1 cellular context compared by ENCODE assay signal in the genomic region with DNA sequence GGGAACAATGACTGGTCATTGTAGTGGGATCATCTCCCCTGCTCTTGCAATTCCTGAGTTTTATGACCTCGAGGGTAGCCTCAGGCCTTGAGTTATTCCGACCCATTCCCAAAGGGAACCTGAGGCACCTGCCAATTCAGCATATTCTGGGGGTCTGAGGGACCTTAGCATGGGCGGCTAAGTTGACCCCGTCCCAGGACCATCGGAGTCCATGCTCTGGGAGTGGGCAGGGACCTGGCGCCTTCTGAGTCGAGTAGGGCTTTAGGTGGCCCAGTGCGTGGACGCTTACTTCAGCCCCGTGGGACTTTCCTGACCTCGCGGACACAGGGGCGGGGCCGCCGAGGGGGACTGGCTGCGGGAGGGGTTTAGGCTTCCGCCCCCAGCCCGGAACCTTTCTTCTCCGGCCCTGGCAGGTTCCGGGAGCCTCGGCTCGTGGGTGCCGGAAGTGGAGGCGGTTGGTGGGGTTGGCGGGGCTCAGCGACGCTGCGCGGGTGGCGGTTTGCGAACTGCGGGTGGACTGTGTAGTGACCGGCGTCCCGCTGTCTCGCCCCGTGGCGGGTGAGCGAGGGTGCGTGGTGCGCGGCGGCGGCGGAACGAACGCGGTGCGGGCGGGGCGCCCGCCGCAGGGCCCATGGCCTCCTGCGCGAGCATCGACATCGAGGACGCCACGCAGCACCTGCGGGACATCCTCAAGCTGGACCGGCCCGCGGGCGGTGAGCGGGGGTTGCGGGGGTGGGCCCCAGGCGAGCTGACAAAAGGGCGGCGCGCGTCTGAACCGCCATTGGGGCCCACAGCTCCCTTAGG.
TF ChIP-seq lines count a peak whose summit lies in the region.

Gene EDC4, plus strand, starts transcription at position 422 of the 804 bp plus-strand sequence. Its CDS starts 210 bp downstream, at position 632.

TF ChIP-seq in H1, 55 proteins besides CTCF, POLR2A, EP300 and RAD21:
- no peak for TF ChIP-seq BCL11A (IDR thresholded peaks at IDR 0.05; ENCODE audit: low read depth in 2 of 2, low read length in 2 of 2)
- 0 out of 2 replicates have a peak, but pooled peaks have one; percentile 28 for TF ChIP-seq JUN (IDR thresholded peaks at IDR 0.05; ENCODE audit: low read depth, low read length)
- peak; percentile 1; the same call in 1 of the 2 replicates for TF ChIP-seq MAFK (IDR thresholded peaks at IDR 0.05; ENCODE audit: low read depth, low read length)
- peak; percentile 84 for TF ChIP-seq TAF1 (IDR thresholded peaks at IDR 0.05; ENCODE audit: low read depth, low read length)
- peak; percentile 59 for TF ChIP-seq BACH1 (IDR thresholded peaks at IDR 0.05; ENCODE audit: low read length)
- no peak for TF ChIP-seq BRCA1 (IDR thresholded peaks at IDR 0.05; ENCODE audit: low read depth, low read length)
- TF ChIP-seq GABPA (IDR thresholded peaks at IDR 0.05; ENCODE audit: borderline replicate concordance, insufficient read depth, low read length) = peak; percentile 96
- TF ChIP-seq SIN3A (conservative IDR thresholded peaks at IDR 0.05 in 1 of 2, IDR thresholded peaks at IDR 0.05 in 1 of 2; ENCODE audit: low read depth in 1 of 2, low read length in 2 of 2) = peak in 1 of 2 experiments; percentile 88; a peak in 2 of 4 replicates
- peak; percentile 59 for TF ChIP-seq KDM5A (IDR thresholded peaks at IDR 0.05; ENCODE audit: low read length)
- peak; percentile 52 for TF ChIP-seq POLR2AphosphoS5 (IDR thresholded peaks at IDR 0.05; ENCODE audit: low read depth, low read length)
- 0 out of 2 replicates have a peak, but pooled peaks have one; percentile 5 for TF ChIP-seq USF2 (IDR thresholded peaks at IDR 0.05; ENCODE audit: low read length)
- TF ChIP-seq HDAC2 (IDR thresholded peaks at IDR 0.05; ENCODE audit: borderline replicate concordance in 1 of 2, low read depth in 2 of 2, low read length in 2 of 2) = peak in 1 of 2 experiments; percentile 86; a peak in 1 of 4 replicates
- TF ChIP-seq ATF2 (IDR thresholded peaks at IDR 0.05; ENCODE audit: low read length) = 0 out of 2 replicates have a peak, but pooled peaks have one; percentile 11
- peak; percentile 66; the same call in 1 of the 2 replicates for TF ChIP-seq EGR1 (IDR thresholded peaks at IDR 0.05; ENCODE audit: borderline replicate concordance, low read depth, low read length)
- 0 out of 2 replicates have a peak, but pooled peaks have one; percentile 63 for TF ChIP-seq GTF2F1 (IDR thresholded peaks at IDR 0.05; ENCODE audit: borderline replicate concordance, low read depth, low read length)
- peak; percentile 4 for TF ChIP-seq SAP30 (IDR thresholded peaks at IDR 0.05; ENCODE audit: insufficient read depth, insufficient replicate concordance, low read length)
- peak; percentile 36 for TF ChIP-seq MAX (IDR thresholded peaks at IDR 0.05)
- peak; percentile 98 for TF ChIP-seq ASH2L (IDR thresholded peaks at IDR 0.05; ENCODE audit: low read length)
- peak; percentile 70; the same call in 1 of the 2 replicates for TF ChIP-seq TBP (IDR thresholded peaks at IDR 0.05; ENCODE audit: low read depth, low read length)
- TF ChIP-seq SIX5 (IDR thresholded peaks at IDR 0.05; ENCODE audit: low read depth, low read length) = peak; percentile 23; the same call in 1 of the 2 replicates
- peak; percentile 55 for TF ChIP-seq KDM4A (IDR thresholded peaks at IDR 0.05; ENCODE audit: low read depth, low read length, severe bottlenecking)
- peak; percentile 56; the same call in 1 of the 2 replicates for TF ChIP-seq CHD2 (IDR thresholded peaks at IDR 0.05; ENCODE audit: low read length)
- TF ChIP-seq, protein P1, sequence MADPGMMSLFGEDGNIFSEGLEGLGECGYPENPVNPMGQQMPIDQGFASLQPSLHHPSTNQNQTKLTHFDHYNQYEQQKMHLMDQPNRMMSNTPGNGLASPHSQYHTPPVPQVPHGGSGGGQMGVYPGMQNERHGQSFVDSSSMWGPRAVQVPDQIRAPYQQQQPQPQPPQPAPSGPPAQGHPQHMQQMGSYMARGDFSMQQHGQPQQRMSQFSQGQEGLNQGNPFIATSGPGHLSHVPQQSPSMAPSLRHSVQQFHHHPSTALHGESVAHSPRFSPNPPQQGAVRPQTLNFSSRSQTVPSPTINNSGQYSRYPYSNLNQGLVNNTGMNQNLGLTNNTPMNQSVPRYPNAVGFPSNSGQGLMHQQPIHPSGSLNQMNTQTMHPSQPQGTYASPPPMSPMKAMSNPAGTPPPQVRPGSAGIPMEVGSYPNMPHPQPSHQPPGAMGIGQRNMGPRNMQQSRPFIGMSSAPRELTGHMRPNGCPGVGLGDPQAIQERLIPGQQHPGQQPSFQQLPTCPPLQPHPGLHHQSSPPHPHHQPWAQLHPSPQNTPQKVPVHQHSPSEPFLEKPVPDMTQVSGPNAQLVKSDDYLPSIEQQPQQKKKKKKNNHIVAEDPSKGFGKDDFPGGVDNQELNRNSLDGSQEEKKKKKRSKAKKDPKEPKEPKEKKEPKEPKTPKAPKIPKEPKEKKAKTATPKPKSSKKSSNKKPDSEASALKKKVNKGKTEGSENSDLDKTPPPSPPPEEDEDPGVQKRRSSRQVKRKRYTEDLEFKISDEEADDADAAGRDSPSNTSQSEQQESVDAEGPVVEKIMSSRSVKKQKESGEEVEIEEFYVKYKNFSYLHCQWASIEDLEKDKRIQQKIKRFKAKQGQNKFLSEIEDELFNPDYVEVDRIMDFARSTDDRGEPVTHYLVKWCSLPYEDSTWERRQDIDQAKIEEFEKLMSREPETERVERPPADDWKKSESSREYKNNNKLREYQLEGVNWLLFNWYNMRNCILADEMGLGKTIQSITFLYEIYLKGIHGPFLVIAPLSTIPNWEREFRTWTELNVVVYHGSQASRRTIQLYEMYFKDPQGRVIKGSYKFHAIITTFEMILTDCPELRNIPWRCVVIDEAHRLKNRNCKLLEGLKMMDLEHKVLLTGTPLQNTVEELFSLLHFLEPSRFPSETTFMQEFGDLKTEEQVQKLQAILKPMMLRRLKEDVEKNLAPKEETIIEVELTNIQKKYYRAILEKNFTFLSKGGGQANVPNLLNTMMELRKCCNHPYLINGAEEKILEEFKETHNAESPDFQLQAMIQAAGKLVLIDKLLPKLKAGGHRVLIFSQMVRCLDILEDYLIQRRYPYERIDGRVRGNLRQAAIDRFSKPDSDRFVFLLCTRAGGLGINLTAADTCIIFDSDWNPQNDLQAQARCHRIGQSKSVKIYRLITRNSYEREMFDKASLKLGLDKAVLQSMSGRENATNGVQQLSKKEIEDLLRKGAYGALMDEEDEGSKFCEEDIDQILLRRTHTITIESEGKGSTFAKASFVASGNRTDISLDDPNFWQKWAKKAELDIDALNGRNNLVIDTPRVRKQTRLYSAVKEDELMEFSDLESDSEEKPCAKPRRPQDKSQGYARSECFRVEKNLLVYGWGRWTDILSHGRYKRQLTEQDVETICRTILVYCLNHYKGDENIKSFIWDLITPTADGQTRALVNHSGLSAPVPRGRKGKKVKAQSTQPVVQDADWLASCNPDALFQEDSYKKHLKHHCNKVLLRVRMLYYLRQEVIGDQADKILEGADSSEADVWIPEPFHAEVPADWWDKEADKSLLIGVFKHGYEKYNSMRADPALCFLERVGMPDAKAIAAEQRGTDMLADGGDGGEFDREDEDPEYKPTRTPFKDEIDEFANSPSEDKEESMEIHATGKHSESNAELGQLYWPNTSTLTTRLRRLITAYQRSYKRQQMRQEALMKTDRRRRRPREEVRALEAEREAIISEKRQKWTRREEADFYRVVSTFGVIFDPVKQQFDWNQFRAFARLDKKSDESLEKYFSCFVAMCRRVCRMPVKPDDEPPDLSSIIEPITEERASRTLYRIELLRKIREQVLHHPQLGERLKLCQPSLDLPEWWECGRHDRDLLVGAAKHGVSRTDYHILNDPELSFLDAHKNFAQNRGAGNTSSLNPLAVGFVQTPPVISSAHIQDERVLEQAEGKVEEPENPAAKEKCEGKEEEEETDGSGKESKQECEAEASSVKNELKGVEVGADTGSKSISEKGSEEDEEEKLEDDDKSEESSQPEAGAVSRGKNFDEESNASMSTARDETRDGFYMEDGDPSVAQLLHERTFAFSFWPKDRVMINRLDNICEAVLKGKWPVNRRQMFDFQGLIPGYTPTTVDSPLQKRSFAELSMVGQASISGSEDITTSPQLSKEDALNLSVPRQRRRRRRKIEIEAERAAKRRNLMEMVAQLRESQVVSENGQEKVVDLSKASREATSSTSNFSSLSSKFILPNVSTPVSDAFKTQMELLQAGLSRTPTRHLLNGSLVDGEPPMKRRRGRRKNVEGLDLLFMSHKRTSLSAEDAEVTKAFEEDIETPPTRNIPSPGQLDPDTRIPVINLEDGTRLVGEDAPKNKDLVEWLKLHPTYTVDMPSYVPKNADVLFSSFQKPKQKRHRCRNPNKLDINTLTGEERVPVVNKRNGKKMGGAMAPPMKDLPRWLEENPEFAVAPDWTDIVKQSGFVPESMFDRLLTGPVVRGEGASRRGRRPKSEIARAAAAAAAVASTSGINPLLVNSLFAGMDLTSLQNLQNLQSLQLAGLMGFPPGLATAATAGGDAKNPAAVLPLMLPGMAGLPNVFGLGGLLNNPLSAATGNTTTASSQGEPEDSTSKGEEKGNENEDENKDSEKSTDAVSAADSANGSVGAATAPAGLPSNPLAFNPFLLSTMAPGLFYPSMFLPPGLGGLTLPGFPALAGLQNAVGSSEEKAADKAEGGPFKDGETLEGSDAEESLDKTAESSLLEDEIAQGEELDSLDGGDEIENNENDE (IDR thresholded peaks at IDR 0.05; ENCODE audit: insufficient replicate concordance, low read length) = no peak
- no peak for TF ChIP-seq NANOG (IDR thresholded peaks at IDR 0.05; ENCODE audit: insufficient read depth, low read depth, low read length, poor library complexity, severe bottlenecking)
- TF ChIP-seq SP1 (IDR thresholded peaks at IDR 0.05; ENCODE audit: low read depth, low read length) = 0 out of 2 replicates have a peak, but pooled peaks have one; percentile 43
- no peak for TF ChIP-seq ATF3 (IDR thresholded peaks at IDR 0.05; ENCODE audit: insufficient read depth, low read depth, low read length)
- no peak for TF ChIP-seq TAF7 (optimal IDR thresholded peaks at IDR 0.05; ENCODE audit: borderline replicate concordance, low read depth, low read length)
- peak; percentile 27; the same call in 1 of the 2 replicates for TF ChIP-seq CREB1 (IDR thresholded peaks at IDR 0.05)
- peak; percentile 91 for TF ChIP-seq PHF8 (conservative IDR thresholded peaks at IDR 0.05; ENCODE audit: low read depth, low read length)
- peak; percentile 81; the same call in 1 of the 2 replicates for TF ChIP-seq SP4 (IDR thresholded peaks at IDR 0.05; ENCODE audit: low read length)
- no peak for TF ChIP-seq TCF12 (IDR thresholded peaks at IDR 0.05; ENCODE audit: low read depth, low read length)
- TF ChIP-seq SRF (IDR thresholded peaks at IDR 0.05; ENCODE audit: low read depth, low read length) = 0 out of 2 replicates have a peak, but pooled peaks have one; percentile 35
- TF ChIP-seq RBBP5 (IDR thresholded peaks at IDR 0.05; ENCODE audit: borderline replicate concordance, low read depth, low read length) = peak; percentile 97
- TF ChIP-seq RXRA (IDR thresholded peaks at IDR 0.05; ENCODE audit: insufficient read depth, low read depth, low read length) = no peak
